1 cellular context compared by ENCODE assay signal in the genomic region with DNA sequence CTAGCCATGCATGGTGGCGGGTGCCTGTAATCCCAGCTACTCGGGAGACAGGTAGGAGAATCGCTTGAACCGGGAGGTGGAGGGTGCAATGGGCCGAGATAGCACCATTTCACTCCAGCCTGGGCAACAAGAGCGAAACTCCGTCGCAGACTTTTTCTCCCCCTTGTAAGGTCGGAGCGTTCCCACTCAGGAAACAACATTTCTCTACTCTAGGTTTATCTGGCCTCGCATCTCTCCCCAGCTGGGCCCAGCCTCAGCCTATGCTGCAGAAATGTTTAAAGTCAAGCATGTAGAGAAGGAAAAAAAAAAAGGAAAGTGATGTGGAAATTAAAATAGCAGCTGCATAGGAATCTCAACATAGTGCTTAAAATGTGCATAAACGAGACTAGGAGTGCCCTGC.
TF ChIP-seq lines count a peak whose summit lies in the region.

No MANE protein-coding gene starts in this region.

TF ChIP-seq in HepG2, 621 proteins besides CTCF, POLR2A, EP300 and RAD21 (continued from another document):
- TF ChIP-seq, protein P1, sequence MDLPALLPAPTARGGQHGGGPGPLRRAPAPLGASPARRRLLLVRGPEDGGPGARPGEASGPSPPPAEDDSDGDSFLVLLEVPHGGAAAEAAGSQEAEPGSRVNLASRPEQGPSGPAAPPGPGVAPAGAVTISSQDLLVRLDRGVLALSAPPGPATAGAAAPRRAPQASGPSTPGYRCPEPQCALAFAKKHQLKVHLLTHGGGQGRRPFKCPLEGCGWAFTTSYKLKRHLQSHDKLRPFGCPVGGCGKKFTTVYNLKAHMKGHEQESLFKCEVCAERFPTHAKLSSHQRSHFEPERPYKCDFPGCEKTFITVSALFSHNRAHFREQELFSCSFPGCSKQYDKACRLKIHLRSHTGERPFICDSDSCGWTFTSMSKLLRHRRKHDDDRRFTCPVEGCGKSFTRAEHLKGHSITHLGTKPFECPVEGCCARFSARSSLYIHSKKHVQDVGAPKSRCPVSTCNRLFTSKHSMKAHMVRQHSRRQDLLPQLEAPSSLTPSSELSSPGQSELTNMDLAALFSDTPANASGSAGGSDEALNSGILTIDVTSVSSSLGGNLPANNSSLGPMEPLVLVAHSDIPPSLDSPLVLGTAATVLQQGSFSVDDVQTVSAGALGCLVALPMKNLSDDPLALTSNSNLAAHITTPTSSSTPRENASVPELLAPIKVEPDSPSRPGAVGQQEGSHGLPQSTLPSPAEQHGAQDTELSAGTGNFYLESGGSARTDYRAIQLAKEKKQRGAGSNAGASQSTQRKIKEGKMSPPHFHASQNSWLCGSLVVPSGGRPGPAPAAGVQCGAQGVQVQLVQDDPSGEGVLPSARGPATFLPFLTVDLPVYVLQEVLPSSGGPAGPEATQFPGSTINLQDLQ (CRISPR knock-in tag; IDR thresholded peaks at IDR 0.05) = no peak
